In genomic region chr18:48222118-48222517, GRCh38 we compare ENCODE assay signal across 8 cellular contexts.
DNase-seq lines count a peak whose midpoint lies in the region; ATAC-seq, FAIRE-seq and TF ChIP-seq lines count a peak whose summit lies in the region.

No MANE protein-coding gene starts in this region.

- intact Hi-C loops in K562 (cut with micrococcal nuclease): no loop called here

- no peaks in the 10 kb centered on the region for H3K36me3 ChIP-seq in K562 (ENCODE audit: control insufficient read depth, insufficient read depth, low read length)

- no TSS peak for BruUV-seq in K562 (replicated peaks; lab: Mats Ljungman, UMichigan)

- no peaks in the 10 kb centered on the region for H3K4me1 ChIP-seq in K562 (replicated peaks in 1 of 2; ENCODE audit: control insufficient read depth in 2 of 2, insufficient read depth in 2 of 2, low read length in 2 of 2)

- no peak for TF ChIP-seq EP300 in K562 (IDR thresholded peaks at IDR 0.05; ENCODE audit: low read length)

- no peaks in the 10 kb centered on the region for H3K79me2 ChIP-seq in K562 (ENCODE audit: control insufficient read depth, insufficient read depth, low read length)

- no peak overlapping the region for H3K9ac ChIP-seq in K562 (ENCODE audit: insufficient read depth in 1 of 2, low read depth in 2 of 2, low read length in 2 of 2)

- ATAC-seq in HG02678 (IDR thresholded peaks at IDR 0.05; ENCODE audit: unreplicated experiment) (peak; percentile 55), K562 (peak; percentile 47; the same call in 1 of the 3 replicates), GM21737 (IDR thresholded peaks at IDR 0.05; ENCODE audit: unreplicated experiment) (no peak), HG03439 (IDR thresholded peaks at IDR 0.05; ENCODE audit: unreplicated experiment) (no peak)

- no peak overlapping the region for H3K27ac ChIP-seq in K562 (ENCODE audit: extremely low read depth, low read depth, low read length)

- no peak for TF ChIP-seq POLR2A in K562 (conservative IDR thresholded peaks at IDR 0.05)

- CTCF ChIA-PET in K562 (lab: Yijun Ruan, JAX; ENCODE audit: low intra/inter-chr PET ratio): no interaction called here

- in situ Hi-C loops in K562 (cut with MboI): no loop called here

- H3K4me3 ChIP-seq in K562: no peak overlapping the region

- 8% methylated on average over 4 of the region's 4 CpGs for WGBS in K562 (ENCODE audit: insufficient coverage, low coverage, missing lambda C conversion rate)

- no peaks in the 10 kb centered on the region for H4K20me1 ChIP-seq in K562 (replicated peaks; ENCODE audit: control insufficient read depth, insufficient read depth, low read length)

- DNase-seq in DMS153 treated with DMSO at 0.1 percent for 48 hours (lab: John Stamatoyannopoulos, UW; ENCODE audit: unreplicated experiment) (peak; percentile 95), NCI-H2107 treated with DMSO at 0.1 percent for 48 hours (lab: John Stamatoyannopoulos, UW; ENCODE audit: unreplicated experiment) (peak; percentile 98), K562 (ENCODE audit: extremely low read depth in 1 of 4, low spot score in 3 of 4) (peak in 1 of 4 experiments; percentile 9), myocyte (ENCODE audit: low read depth) (peak; percentile 88)
- no peak for DNase-seq in activated T-cell treated with anti-CD3 and anti-CD28 coated beads, Interleukin-2, amount 50 U/mL, for 48 hours

- no peak for TF ChIP-seq RAD21 in K562 (CRISPR knock-in tag; conservative IDR thresholded peaks at IDR 0.05 in 1 of 2, IDR thresholded peaks at IDR 0.05 in 1 of 2)

- no peaks in the 10 kb centered on the region for H3K9me1 ChIP-seq in K562 (ENCODE audit: control insufficient read depth, insufficient read depth, low read length)

- no peak overlapping the region for H3K4me2 ChIP-seq in K562 (ENCODE audit: insufficient read depth, low read length)

- no peaks in the 10 kb centered on the region for H3K27me3 ChIP-seq in K562 (ENCODE audit: control insufficient read depth in 2 of 2, insufficient read depth in 2 of 2, low read length in 2 of 2)

- H3K9me3 ChIP-seq in K562 (replicated peaks; ENCODE audit: control insufficient read depth, insufficient read depth, low read depth, low read length): no peaks in the 10 kb centered on the region

- FAIRE-seq in K562 (lab: Jason Lieb, UNC): no peak

- no peak for TF ChIP-seq CTCF in K562 (IDR thresholded peaks at IDR 0.05 in 2 of 3, conservative IDR thresholded peaks at IDR 0.05 in 1 of 3; ENCODE audit: insufficient read depth in 2 of 3, low read depth in 1 of 3, low read length in 3 of 3)

- POLR2A ChIA-PET in K562 (lab: Yijun Ruan, JAX): no interaction called here

- no peak overlapping the region for H2AFZ ChIP-seq in K562 (ENCODE audit: low read depth, low read length)

TF ChIP-seq in K562, 482 proteins besides CTCF, POLR2A, EP300 and RAD21:
- TF ChIP-seq ZNF384 (IDR thresholded peaks at IDR 0.05; ENCODE audit: low read depth, low read length) (no peak), NFIC (IDR thresholded peaks at IDR 0.05) (peak; percentile 53), TAL1 (IDR thresholded peaks at IDR 0.05) (no peak)

Comparison
In these comparisons a context has a peak if more than half of its experiments do, and no peak if none do; other contexts are left out.
1. DNase-seq: peak in DMS153 treated with DMSO at 0.1 percent for 48 hours (single experiment), NCI-H2107 treated with DMSO at 0.1 percent for 48 hours (single experiment) and myocyte (single experiment); none in activated T-cell treated with anti-CD3 and anti-CD28 coated beads, Interleukin-2, amount 50 U/mL, for 48 hours (0 of 2).
2. ATAC-seq: peak in HG02678 (single experiment) and K562 (single experiment); none in GM21737 (single experiment) and HG03439 (single experiment).